1 cellular context compared by ENCODE assay signal in the genomic region with DNA sequence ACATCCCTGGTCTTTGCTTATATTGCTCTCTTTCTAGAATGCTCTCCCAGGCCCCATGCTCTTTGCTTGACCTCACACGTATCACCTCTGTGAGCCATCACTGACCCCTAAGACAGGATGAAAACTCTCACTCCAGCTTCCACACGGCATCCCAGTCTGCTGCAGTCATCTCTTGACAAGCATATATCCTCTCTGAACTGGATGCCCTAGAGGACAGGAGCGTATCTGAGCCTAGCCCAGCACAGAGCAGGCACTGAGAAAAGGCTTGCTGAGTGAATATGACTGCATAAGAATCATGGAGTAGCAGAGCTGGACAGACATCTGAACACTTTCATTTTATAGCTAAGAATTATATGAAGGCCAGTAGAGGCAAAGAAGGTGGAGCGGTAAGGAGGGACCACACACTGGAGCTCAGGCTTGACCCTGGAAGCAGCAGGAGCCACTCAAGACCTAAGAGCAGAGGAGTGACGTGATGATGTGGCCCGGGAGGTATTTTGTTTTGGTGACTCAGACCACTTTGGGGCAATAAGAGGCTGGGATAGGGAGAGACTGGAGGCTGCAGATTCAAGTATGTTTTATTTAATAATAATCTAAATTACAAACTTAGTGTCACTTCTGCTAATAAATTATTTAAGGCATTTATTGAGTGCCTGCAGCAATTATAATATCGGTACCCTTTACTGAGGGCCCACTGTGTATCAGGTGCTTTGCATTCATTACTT.
A peak's percentile ranks its signal among the peaks of the same experiment; 100 is the strongest.
TF ChIP-seq lines count a peak whose summit lies in the region.

No MANE protein-coding gene starts in this region.

TF ChIP-seq in HEK293, 187 proteins besides CTCF, POLR2A, EP300 and RAD21 (continued from another document):
- TF ChIP-seq, protein P1, sequence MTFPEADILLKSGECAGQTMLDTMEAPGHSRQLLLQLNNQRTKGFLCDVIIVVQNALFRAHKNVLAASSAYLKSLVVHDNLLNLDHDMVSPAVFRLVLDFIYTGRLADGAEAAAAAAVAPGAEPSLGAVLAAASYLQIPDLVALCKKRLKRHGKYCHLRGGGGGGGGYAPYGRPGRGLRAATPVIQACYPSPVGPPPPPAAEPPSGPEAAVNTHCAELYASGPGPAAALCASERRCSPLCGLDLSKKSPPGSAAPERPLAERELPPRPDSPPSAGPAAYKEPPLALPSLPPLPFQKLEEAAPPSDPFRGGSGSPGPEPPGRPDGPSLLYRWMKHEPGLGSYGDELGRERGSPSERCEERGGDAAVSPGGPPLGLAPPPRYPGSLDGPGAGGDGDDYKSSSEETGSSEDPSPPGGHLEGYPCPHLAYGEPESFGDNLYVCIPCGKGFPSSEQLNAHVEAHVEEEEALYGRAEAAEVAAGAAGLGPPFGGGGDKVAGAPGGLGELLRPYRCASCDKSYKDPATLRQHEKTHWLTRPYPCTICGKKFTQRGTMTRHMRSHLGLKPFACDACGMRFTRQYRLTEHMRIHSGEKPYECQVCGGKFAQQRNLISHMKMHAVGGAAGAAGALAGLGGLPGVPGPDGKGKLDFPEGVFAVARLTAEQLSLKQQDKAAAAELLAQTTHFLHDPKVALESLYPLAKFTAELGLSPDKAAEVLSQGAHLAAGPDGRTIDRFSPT (tag by site-specific recombination; IDR thresholded peaks at IDR 0.05): 0 out of 2 replicates have a peak, but pooled peaks have one; percentile 24
TF ChIP-seq in HEK293: peak in this region for 9.
